In genomic region chr10:110221044-110221720, GRCh38 we compare ENCODE assay signal across 8 cellular contexts.
DNase-seq lines count a peak whose midpoint lies in the region; ATAC-seq and TF ChIP-seq lines count a peak whose summit lies in the region.

No MANE protein-coding gene starts in this region.

- no peak for TF ChIP-seq CTCF in KMS-11 (conservative IDR thresholded peaks at IDR 0.05; ENCODE audit: low read depth, low read length)
- TF ChIP-seq CTCF in nephron (IDR thresholded peaks at IDR 0.05; ENCODE audit: unreplicated experiment in 3 of 3), result no peak

- no peaks in the 10 kb centered on the region for H4K20me1 ChIP-seq in KMS-11 (ENCODE audit: insufficient read depth)

- peak overlapping the region; percentile 65 for H3K4me3 Mint-ChIP-seq in dendritic cell treated with granulocyte-macrophage colony-stimulating factor and Interleukin-4, amounts not matched to agents 40 ng/mL and 50 ng/mL, for 4 days
- peak overlapping the region; percentile 66 to 81 (median 75) for H3K4me3 Mint-ChIP-seq in nephron

- no peak for DNase-seq in NCI-H526 (lab: John Stamatoyannopoulos, UW)
- no peak for DNase-seq in activated CD4-positive, alpha-beta T cell treated with anti-CD3 and anti-CD28 coated beads, Interleukin-2, amount 50 U/mL, for 48 hours

- intact Hi-C loops in dendritic cell treated with granulocyte-macrophage colony-stimulating factor and Interleukin-4, amounts not matched to agents 40 ng/mL and 50 ng/mL, for 4 days (cut with micrococcal nuclease), result no loop called here

- no peaks in the 10 kb centered on the region for H3K79me2 ChIP-seq in ACC112 (ENCODE audit: control insufficient read depth, insufficient read depth, low read length, unreplicated experiment)
- H3K79me2 ChIP-seq in KMS-11 (ENCODE audit: insufficient read depth, low read depth), result peaks cover 65% of the 10 kb centered on the region

- H3K36me3 Mint-ChIP-seq in dendritic cell treated with granulocyte-macrophage colony-stimulating factor and Interleukin-4, amounts not matched to agents 40 ng/mL and 50 ng/mL, for 4 days (ENCODE audit: low read depth), result peaks cover 4% of the 10 kb centered on the region
- H3K36me3 Mint-ChIP-seq in nephron (ENCODE audit: low read depth), result no peaks in the 10 kb centered on the region

- no peak for TF ChIP-seq POLR2A in GM18505 (IDR thresholded peaks at IDR 0.05; ENCODE audit: borderline replicate concordance, extremely low read depth, insufficient read depth, insufficient read length)

- no peaks in the 10 kb centered on the region for H3K9me3 Mint-ChIP-seq in dendritic cell treated with granulocyte-macrophage colony-stimulating factor and Interleukin-4, amounts not matched to agents 40 ng/mL and 50 ng/mL, for 4 days
- H3K9me3 Mint-ChIP-seq in nephron, result no peaks in the 10 kb centered on the region

- H3K36me3 ChIP-seq in ACC112 (ENCODE audit: insufficient read depth, low read length) (no peaks in the 10 kb centered on the region), KMS-11 (ENCODE audit: insufficient read depth) (no peaks in the 10 kb centered on the region)

- ATAC-seq in GM21526 (IDR thresholded peaks at IDR 0.05; ENCODE audit: low FRiP score, unreplicated experiment) (no peak), GM18505 (IDR thresholded peaks at IDR 0.05; ENCODE audit: unreplicated experiment) (no peak)

- peak overlapping the region; percentile 39; the same call in 1 of the 2 replicates for H3K9ac ChIP-seq in KMS-11

- peak overlapping the region; percentile 72 for H3K27ac Mint-ChIP-seq in dendritic cell treated with granulocyte-macrophage colony-stimulating factor and Interleukin-4, amounts not matched to agents 40 ng/mL and 50 ng/mL, for 4 days
- H3K27ac Mint-ChIP-seq in nephron, result peak overlapping the region; percentile 51 to 74 (median 68)

- no peaks in the 10 kb centered on the region for H3K27me3 Mint-ChIP-seq in dendritic cell treated with granulocyte-macrophage colony-stimulating factor and Interleukin-4, amounts not matched to agents 40 ng/mL and 50 ng/mL, for 4 days
- H3K27me3 Mint-ChIP-seq in nephron (ENCODE audit: low read depth), result no peaks in the 10 kb centered on the region

- peaks cover 63% of the 10 kb centered on the region for H3K4me1 Mint-ChIP-seq in dendritic cell treated with granulocyte-macrophage colony-stimulating factor and Interleukin-4, amounts not matched to agents 40 ng/mL and 50 ng/mL, for 4 days (ENCODE audit: low read depth)
- H3K4me1 Mint-ChIP-seq in nephron, result peaks cover 39% of the 10 kb centered on the region

- H3K27me3 ChIP-seq in ACC112 (ENCODE audit: insufficient read depth, low read length) (no peaks in the 10 kb centered on the region), KMS-11 (ENCODE audit: insufficient read depth, low read depth) (no peaks in the 10 kb centered on the region)

- H3K27ac ChIP-seq in ACC112 (ENCODE audit: low read depth, low read length) (peak overlapping the region; percentile 16; the same call in 1 of the 2 replicates), KMS-11 (peak overlapping the region; percentile 56)

- H3K4me1 ChIP-seq in ACC112 (ENCODE audit: control insufficient read depth, insufficient read depth, low read length, unreplicated experiment) (peaks cover 17% of the 10 kb centered on the region), KMS-11 (ENCODE audit: low read depth, poor library complexity, severe bottlenecking) (peaks cover 81% of the 10 kb centered on the region)

- peak overlapping the region; percentile 75 for H3K4me2 ChIP-seq in KMS-11

- peak overlapping the region; percentile 10 for H2AFZ ChIP-seq in ACC112 (ENCODE audit: low read length, unreplicated experiment)
- H2AFZ ChIP-seq in KMS-11 (ENCODE audit: low read depth), result no peak overlapping the region

- H3K4me3 ChIP-seq in ACC112 (ENCODE audit: low read depth, low read length) (peak overlapping the region; percentile 70), KMS-11 (IDR thresholded peaks at IDR 0.05; ENCODE audit: insufficient read depth, low read depth, low read length) (no peak overlapping the region)
